7 cellular contexts compared by ENCODE assay signal in genomic region chr10:104824378-104825006, GRCh38.
DNase-seq lines count a peak whose midpoint lies in the region; ATAC-seq and TF ChIP-seq lines count a peak whose summit lies in the region.

No MANE protein-coding gene starts in this region.

- no peak overlapping the region for H3K4ac ChIP-seq in mesenchymal stem cell (ENCODE audit: low read depth in 1 of 2, low read length in 2 of 2)

- no peak overlapping the region for H2AFZ ChIP-seq in mesenchymal stem cell (ENCODE audit: low read depth, low read length)

- in situ Hi-C loops in brain microvascular endothelial cell (cut with HindIII; ENCODE audit: low pct_ligation_motif_present, low sequenced_read_pairs), result no loop called here

- H3K27ac Mint-ChIP-seq in progenitor cell of endocrine pancreas, result no peak overlapping the region

- H3K4me2 ChIP-seq in mesenchymal stem cell (ENCODE audit: low read length, poor library complexity, severe bottlenecking), result no peak overlapping the region

- no peak overlapping the region for H3K9ac ChIP-seq in mesenchymal stem cell (ENCODE audit: low read length)

- H2BK5ac ChIP-seq in mesenchymal stem cell (ENCODE audit: low read depth, low read length, poor library complexity, severe bottlenecking), result no peak overlapping the region

- H3K79me1 ChIP-seq in mesenchymal stem cell (replicated peaks; ENCODE audit: low read length, poor library complexity, severe bottlenecking), result no peaks in the 10 kb centered on the region

- peak; percentile 71 for ATAC-seq in GM18867 (IDR thresholded peaks at IDR 0.05; ENCODE audit: unreplicated experiment)
- no peak for ATAC-seq in GM21717 (IDR thresholded peaks at IDR 0.05; ENCODE audit: unreplicated experiment)

- H3K9me3 ChIP-seq in mesenchymal stem cell (ENCODE audit: control insufficient read depth, low read length), result peaks cover 24% of the 10 kb centered on the region

- no peak overlapping the region for H3K4me3 ChIP-seq in brain microvascular endothelial cell (ENCODE audit: low read depth, low read length)
- no peak overlapping the region for H3K4me3 ChIP-seq in mesenchymal stem cell (ENCODE audit: insufficient read depth in 1 of 2, low read depth in 1 of 2, low read length in 2 of 2)

- H3K4me1 Mint-ChIP-seq in progenitor cell of endocrine pancreas (ENCODE audit: low read depth), result no peaks in the 10 kb centered on the region

- no peaks in the 10 kb centered on the region for H3K4me1 ChIP-seq in mesenchymal stem cell (ENCODE audit: control insufficient read depth, insufficient read depth, low read depth, low read length)

- TF ChIP-seq CTCF in brain microvascular endothelial cell (IDR thresholded peaks at IDR 0.05; ENCODE audit: low read depth, low read length, missing control alignments) (no peak), progenitor cell of endocrine pancreas (IDR thresholded peaks at IDR 0.05; ENCODE audit: unreplicated experiment) (no peak)

- H3K27ac ChIP-seq in brain microvascular endothelial cell (no peak overlapping the region), mesenchymal stem cell (ENCODE audit: low read length, poor library complexity, severe bottlenecking) (no peak overlapping the region)

- no peak overlapping the region for H3K18ac ChIP-seq in mesenchymal stem cell (ENCODE audit: low read depth in 1 of 2, low read length in 2 of 2)

- no peaks in the 10 kb centered on the region for H3K27me3 ChIP-seq in brain microvascular endothelial cell (replicated peaks)
- H3K27me3 ChIP-seq in mesenchymal stem cell (ENCODE audit: control insufficient read depth in 1 of 2, insufficient read depth in 1 of 2, low read length in 2 of 2), result no peaks in the 10 kb centered on the region

- H3K14ac ChIP-seq in mesenchymal stem cell (ENCODE audit: low read length in 2 of 2), result no peak overlapping the region

- no peak overlapping the region for H3K23ac ChIP-seq in mesenchymal stem cell (ENCODE audit: low read length in 2 of 2)

- no peaks in the 10 kb centered on the region for H3K27me3 Mint-ChIP-seq in progenitor cell of endocrine pancreas

- no peak overlapping the region for H4K8ac ChIP-seq in mesenchymal stem cell (ENCODE audit: low read length)

- DNase-seq in M059J (ENCODE audit: low read depth) (peak; percentile 17), brain microvascular endothelial cell (peak; percentile 16), progenitor cell of endocrine pancreas (ENCODE audit: low spot score, unreplicated experiment) (peak; percentile 64), occipital lobe (lab: John Stamatoyannopoulos, UW) (no peak), mesenchymal stem cell (no peak)

- WGBS in mesenchymal stem cell, result 25% methylated on average over 6 of the region's 6 CpGs

- H3K4me3 Mint-ChIP-seq in progenitor cell of endocrine pancreas (ENCODE audit: low read depth), result no peak overlapping the region

- H3K9me3 Mint-ChIP-seq in progenitor cell of endocrine pancreas (ENCODE audit: low read depth), result peaks cover 8% of the 10 kb centered on the region

- no peak overlapping the region for H2BK120ac ChIP-seq in mesenchymal stem cell (ENCODE audit: low read depth, low read length)

- H3K36me3 ChIP-seq in brain microvascular endothelial cell (replicated peaks) (no peaks in the 10 kb centered on the region), mesenchymal stem cell (ENCODE audit: control insufficient read depth in 1 of 2, insufficient read depth in 2 of 2, low read depth in 1 of 2, low read length in 2 of 2) (no peaks in the 10 kb centered on the region)

- no peak overlapping the region for H2AK5ac ChIP-seq in mesenchymal stem cell (ENCODE audit: low read length, severe bottlenecking)

- H4K91ac ChIP-seq in mesenchymal stem cell (ENCODE audit: low read length), result no peak overlapping the region

- H2BK12ac ChIP-seq in mesenchymal stem cell (ENCODE audit: low read length in 2 of 2), result no peak overlapping the region

- H2BK15ac ChIP-seq in mesenchymal stem cell (ENCODE audit: low read depth, poor library complexity, severe bottlenecking), result no peak overlapping the region

- no peaks in the 10 kb centered on the region for H3K36me3 Mint-ChIP-seq in progenitor cell of endocrine pancreas (ENCODE audit: insufficient read depth)

Comparison
In these comparisons a context has a peak if more than half of its experiments do, and no peak if none do; other contexts are left out.
1. DNase-seq: peak in M059J (single experiment), brain microvascular endothelial cell (single experiment) and progenitor cell of endocrine pancreas (single experiment); none in occipital lobe (single experiment) and mesenchymal stem cell (single experiment).